2 cellular contexts compared by ENCODE assay signal in the genomic region with DNA sequence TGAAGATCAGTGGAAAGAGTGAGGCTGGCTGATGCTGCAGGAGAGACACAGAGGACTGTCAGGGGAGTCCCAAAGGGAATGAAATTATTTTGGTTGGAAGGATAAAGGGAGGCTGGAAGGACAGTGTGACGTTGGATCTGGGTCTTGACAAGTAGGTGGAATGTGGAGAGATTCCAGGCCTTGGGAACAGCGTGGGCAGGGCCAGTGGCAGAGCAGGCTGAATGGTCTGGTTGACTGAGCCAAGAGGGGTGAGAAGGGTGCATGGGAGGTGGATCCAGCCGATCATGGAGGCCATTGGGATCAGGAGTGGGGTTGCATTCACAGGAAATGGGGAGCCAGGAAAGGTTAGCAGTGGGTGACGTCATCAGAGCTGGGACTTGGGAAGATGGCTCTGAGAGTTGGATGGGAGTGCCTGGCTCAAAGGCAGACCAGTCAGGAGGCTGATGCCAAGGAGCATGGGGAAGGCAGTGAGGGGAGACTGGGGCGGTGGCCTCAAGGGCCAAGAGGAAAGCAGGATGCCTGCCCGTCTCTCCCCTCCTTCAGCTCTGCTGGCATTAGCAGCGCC.
TF ChIP-seq lines count a peak whose summit lies in the region.

No MANE protein-coding gene starts in this region.

TF ChIP-seq in K562, 482 proteins besides CTCF, POLR2A, EP300 and RAD21:
- TF ChIP-seq ATF1 (CRISPR knock-in tag; IDR thresholded peaks at IDR 0.05), result no peak
- peak; percentile 53 for TF ChIP-seq ATF1 (tag; IDR thresholded peaks at IDR 0.05)
- no peak for TF ChIP-seq EGR1 (conservative IDR thresholded peaks at IDR 0.05)
- TF ChIP-seq, protein P1, sequence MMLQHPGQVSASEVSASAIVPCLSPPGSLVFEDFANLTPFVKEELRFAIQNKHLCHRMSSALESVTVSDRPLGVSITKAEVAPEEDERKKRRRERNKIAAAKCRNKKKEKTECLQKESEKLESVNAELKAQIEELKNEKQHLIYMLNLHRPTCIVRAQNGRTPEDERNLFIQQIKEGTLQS (IDR thresholded peaks at IDR 0.05), result peak; percentile 86
- TF ChIP-seq, protein P1 (CRISPR knock-in tag; conservative IDR thresholded peaks at IDR 0.05), result no peak
- peak; percentile 62; the same call in 1 of the 2 replicates for TF ChIP-seq ATF7 (IDR thresholded peaks at IDR 0.05)
- TF ChIP-seq JUND (IDR thresholded peaks at IDR 0.05; ENCODE audit: borderline replicate concordance, low read depth, low read length), result peak; percentile 22; the same call in 1 of the 2 replicates
- TF ChIP-seq JUND (tag; IDR thresholded peaks at IDR 0.05; ENCODE audit: borderline replicate concordance, low read depth, low read length), result peak; percentile 37; the same call in 1 of the 3 replicates

TF ChIP-seq in H1, 55 proteins besides CTCF, POLR2A, EP300 and RAD21:
- TF ChIP-seq KDM1A (IDR thresholded peaks at IDR 0.05; ENCODE audit: borderline replicate concordance, low read length), result no peak
- TF ChIP-seq KDM4A (IDR thresholded peaks at IDR 0.05; ENCODE audit: low read depth, low read length, severe bottlenecking), result no peak
